15 cellular contexts compared by ENCODE assay signal in genomic region chr3:73516656-73517055, GRCh38.
A peak's percentile ranks its signal among the peaks of the same experiment; 100 is the strongest.
DNase-seq lines count a peak whose midpoint lies in the region; ATAC-seq and TF ChIP-seq lines count a peak whose summit lies in the region.
"Had no signal": no experiment of that assay in that cellular context is flagged by ENCODE, and none has a peak within 500 bp of the region (broad histone marks: within the 10 kb centered on the region; RNA-seq: fewer than 3 reads in every experiment).

No MANE protein-coding gene starts in this region.

- intact Hi-C loops in transverse colon (cut with DNase I; ENCODE audit: low total_unique reads), result loop anchor here (5.0 to 10.0 kb wide), 2 partner anchors 106 to 318 kb away; partner anchors contain the start of gene PDZRN3

- H3K4me3 Mint-ChIP-seq in chondrocyte (ENCODE audit: unreplicated experiment), result no peak overlapping the region

- no peak for TF ChIP-seq POLR2A in transverse colon (IDR thresholded peaks at IDR 0.05)

- no peaks in the 10 kb centered on the region for H3K36me3 Mint-ChIP-seq in chondrocyte (ENCODE audit: low read depth)

- H3K9me3 Mint-ChIP-seq in chondrocyte (ENCODE audit: low read depth), result peaks cover 3% of the 10 kb centered on the region

- ATAC-seq in lung (ENCODE audit: insufficient read depth, low FRiP score) (peak; percentile 24), HG02763 (IDR thresholded peaks at IDR 0.05; ENCODE audit: unreplicated experiment) (no peak), HG02885 (IDR thresholded peaks at IDR 0.05; ENCODE audit: poor library complexity, unreplicated experiment) (no peak)
- ATAC-seq: PC-3 had no signal

- H3K27ac ChIP-seq in lung (ENCODE audit: low read depth in 1 of 2, low read length in 1 of 2), result peak overlapping the region; percentile 42 to 74
- peak overlapping the region; percentile 77 to 86 (median 84) for H3K27ac ChIP-seq in transverse colon
- H3K27ac ChIP-seq: WERI-Rb-1 had no signal

- in situ Hi-C loops in transverse colon (cut with MboI; ENCODE audit: low pct_ligation_motif_present in 1 of 4, low pct_unique_long_range_greater_than_20kb in 1 of 4, low sequenced_read_pairs in 3 of 4), result loop anchor here in 2 of 4 donors (25.0 kb wide), 2 partner anchors 96 to 321 kb away; partner anchors contain the start of gene PDZRN3 (in 1 of the 2)

- DNase-seq in NCI-H1105 treated with DMSO at 0.1 percent for 48 hours (lab: John Stamatoyannopoulos, UW), result peak; percentile 64
- DNase-seq in NCI-H1105 (lab: John Stamatoyannopoulos, UW), result no peak
- no peak for DNase-seq in chondrocyte (ENCODE audit: low spot score)
- peak; percentile 68 for DNase-seq in lung (ENCODE audit: low spot score)
- peak; percentile 70 for DNase-seq in transverse colon
- DNase-seq in cortex of kidney (lab: John Stamatoyannopoulos, UW), result no peak
- DNase-seq: amygdala; GF-D8; NCI-H226; PC-3; stimulated activated CD4-positive, alpha-beta T cell treated with anti-CD3 and anti-CD28 coated beads, Interleukin-12 subunit alpha, Interleukin-12 subunit beta, amount 100 ng/mL, for 4 hours; substantia nigra; WERI-Rb-1 had no signal

- no peaks in the 10 kb centered on the region for H3K9me3 ChIP-seq in lung (ENCODE audit: control insufficient read depth in 2 of 2, insufficient read depth in 1 of 2, low read length in 1 of 2)
- H3K9me3 ChIP-seq in transverse colon, result no peaks in the 10 kb centered on the region

- TF ChIP-seq EP300 in transverse colon (IDR thresholded peaks at IDR 0.05; ENCODE audit: low read depth), result peak; percentile 96

- H3K4me3 ChIP-seq in lung, result no peak overlapping the region
- no peak overlapping the region for H3K4me3 ChIP-seq in transverse colon

- H3K27me3 ChIP-seq in lung (ENCODE audit: control insufficient read depth, insufficient read depth), result no peaks in the 10 kb centered on the region
- H3K27me3 ChIP-seq in transverse colon, result no peaks in the 10 kb centered on the region

- H3K27ac Mint-ChIP-seq in chondrocyte (ENCODE audit: unreplicated experiment), result peak overlapping the region; percentile 86

- H3K36me3 ChIP-seq in lung (ENCODE audit: control insufficient read depth in 2 of 2, insufficient read depth in 2 of 2, low read length in 2 of 2) (no peaks in the 10 kb centered on the region), transverse colon (no peaks in the 10 kb centered on the region)
- H3K36me3 ChIP-seq: WERI-Rb-1 had no signal

- WGBS in lung, 2 donors, result 43 to 58% methylated on average over 5 of the region's 5 CpGs
- 20 to 24% methylated on average over 1 to 5 of the region's 5 CpGs for WGBS in transverse colon (ENCODE audit: low coverage in 1 of 2), 2 donors

- H3K27me3 Mint-ChIP-seq in chondrocyte (ENCODE audit: low read depth), result no peaks in the 10 kb centered on the region

- H3K4me1 ChIP-seq in lung (ENCODE audit: control insufficient read depth in 2 of 2, insufficient read depth in 2 of 2, low read length in 2 of 2) (peaks cover 4 to 9% of the 10 kb centered on the region in 2 donors), transverse colon (peaks cover 34 to 92% (median 68%) of the 10 kb centered on the region in 4 donors)

- peaks cover 55% of the 10 kb centered on the region for H3K4me1 Mint-ChIP-seq in chondrocyte (ENCODE audit: low read depth)

- TF ChIP-seq CTCF in chondrocyte (IDR thresholded peaks at IDR 0.05) (no peak), lung (IDR thresholded peaks at IDR 0.05; ENCODE audit: control extremely low read depth, extremely low read depth) (no peak), transverse colon (IDR thresholded peaks at IDR 0.05) (no peak)

Comparison
In these comparisons a context has a peak if more than half of its experiments do, and no peak if none do; other contexts are left out.
1. DNase-seq: peak in NCI-H1105 treated with DMSO at 0.1 percent for 48 hours (single experiment), lung (single experiment) and transverse colon (single experiment); none in NCI-H1105 (single experiment), chondrocyte (single experiment) and cortex of kidney (single experiment).